In the genomic region with DNA sequence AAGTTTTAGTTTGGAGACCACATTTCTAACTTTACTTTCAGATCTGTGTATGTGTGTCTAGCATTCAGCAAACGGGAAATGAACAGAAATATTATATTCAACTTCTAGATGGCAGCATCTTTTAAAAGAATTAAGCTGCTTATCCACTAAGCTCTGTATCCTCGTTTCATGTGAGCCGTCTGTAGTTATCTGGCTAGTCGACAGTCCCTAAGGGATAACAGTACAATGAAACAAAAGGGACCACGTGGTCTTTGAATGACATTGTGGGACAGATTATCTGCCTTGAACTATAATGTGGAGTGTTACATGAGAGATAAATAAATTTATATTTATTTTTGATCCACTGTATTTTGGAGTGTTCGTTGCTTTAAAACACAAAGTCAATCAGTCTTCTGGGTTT, we compare ENCODE assay signal across 25 cellular contexts. TPM values are rescaled to one million over a fixed set of nuclear protein-coding genes. Genes with fewer than 3 reads are reported as not detected.
"Had no signal": no experiment of that assay in that cellular context is flagged by ENCODE, and none has a peak within 500 bp of the region (broad histone marks: within the 10 kb centered on the region; RNA-seq: fewer than 3 reads in every experiment).

No MANE protein-coding gene starts in this region.

- H3K4me1 ChIP-seq: esophagus squamous epithelium, gastroesophageal sphincter, left ventricle myocardium inferior, lower lobe of right lung, pancreas, prostate gland, right lobe of liver, suprapubic skin, thyroid gland had no signal

- ATAC-seq: effector memory CD8-positive, alpha-beta T cell; gastroesophageal sphincter; left cardiac atrium; lower lobe of right lung; natural killer cell; pancreas; right lobe of liver; stimulated activated effector memory CD8-positive, alpha-beta T cell treated with anti-CD3 and anti-CD28 coated beads, Interleukin-12 subunit alpha, Interleukin-12 subunit beta, amount 100 ng/mL, for 72 hours; stimulated activated naive CD8-positive, alpha-beta T cell treated with anti-CD3 and anti-CD28 coated beads, Interleukin-15, Interleukin-2, amounts not matched to agents 100 U/mL and 50 U/mL, for 24 hours had no signal

- H3K4me3 ChIP-seq: esophagus squamous epithelium, gastroesophageal sphincter, left ventricle myocardium inferior, lower lobe of right lung, pancreas, prostate gland, right lobe of liver, suprapubic skin, thyroid gland had no signal

- H3K27me3 ChIP-seq: esophagus squamous epithelium, gastroesophageal sphincter, pancreas, suprapubic skin, thyroid gland had no signal

- H3K36me3 Mint-ChIP-seq: immature natural killer cell; natural killer cell; stimulated activated effector memory CD8-positive, alpha-beta T cell treated with anti-CD3 and anti-CD28 coated beads, Interleukin-12 subunit alpha, Interleukin-12 subunit beta, amount 100 ng/mL, for 72 hours; type B pancreatic cell had no signal

- H3K9me3 ChIP-seq: pancreas, prostate gland, right lobe of liver, thyroid gland had no signal

- H3K4me3 Mint-ChIP-seq: dendritic cell treated with granulocyte-macrophage colony-stimulating factor and Interleukin-4, amounts not matched to agents 40 ng/mL and 50 ng/mL, for 4 days; effector memory CD8-positive, alpha-beta T cell; immature natural killer cell; memory B cell; mesothelial cell of epicardium; natural killer cell; neural crest cell; stimulated activated effector memory CD8-positive, alpha-beta T cell treated with anti-CD3 and anti-CD28 coated beads, Interleukin-12 subunit alpha, Interleukin-12 subunit beta, amount 100 ng/mL, for 72 hours; type B pancreatic cell had no signal

- H3K36me3 ChIP-seq: esophagus squamous epithelium, gastroesophageal sphincter, left ventricle myocardium inferior, lower lobe of right lung, pancreas, prostate gland, right lobe of liver, suprapubic skin, thyroid gland had no signal

- H3K27ac Mint-ChIP-seq: dendritic cell treated with granulocyte-macrophage colony-stimulating factor and Interleukin-4, amounts not matched to agents 40 ng/mL and 50 ng/mL, for 4 days; effector memory CD8-positive, alpha-beta T cell; immature natural killer cell; memory B cell; mesothelial cell of epicardium; natural killer cell; stimulated activated effector memory CD8-positive, alpha-beta T cell treated with anti-CD3 and anti-CD28 coated beads, Interleukin-12 subunit alpha, Interleukin-12 subunit beta, amount 100 ng/mL, for 72 hours; type B pancreatic cell had no signal

- H3K4me1 Mint-ChIP-seq: immature natural killer cell; memory B cell; natural killer cell; neural crest cell; stimulated activated effector memory CD8-positive, alpha-beta T cell treated with anti-CD3 and anti-CD28 coated beads, Interleukin-12 subunit alpha, Interleukin-12 subunit beta, amount 100 ng/mL, for 72 hours had no signal

- H3K27ac ChIP-seq: esophagus squamous epithelium, gastroesophageal sphincter, left ventricle myocardium inferior, lower lobe of right lung, pancreas, prostate gland, right lobe of liver, suprapubic skin, thyroid gland had no signal

- DNase-seq: effector memory CD8-positive, alpha-beta T cell; esophagus squamous epithelium; foreskin fibroblast; immature natural killer cell; kidney; left cardiac atrium; left ventricle myocardium inferior; lower lobe of right lung; natural killer cell; occipital lobe; pancreas; right lobe of liver; stimulated activated CD4-positive, alpha-beta T cell treated with anti-CD3 and anti-CD28 coated beads, Interleukin-4, amount 100 ng/mL, for 1 hour; stimulated activated CD8-positive, alpha-beta memory T cell treated with anti-CD3 and anti-CD28 coated beads, Interleukin-4, amount 100 ng/mL, for 48 hours; stimulated activated naive CD8-positive, alpha-beta T cell treated with anti-CD3 and anti-CD28 coated beads, Interleukin-15, Interleukin-2, amounts not matched to agents 100 U/mL and 50 U/mL, for 24 hours; thyroid gland had no signal

- H3K27me3 Mint-ChIP-seq: dendritic cell treated with granulocyte-macrophage colony-stimulating factor and Interleukin-4, amounts not matched to agents 40 ng/mL and 50 ng/mL, for 4 days; type B pancreatic cell had no signal

RNA-seq across cellular contexts. Expression of a gene that starts 35.8 kb away (rescaled TPM):
- total RNA-seq: left ventricle myocardium inferior, natural killer cell had no signal
- polyA plus RNA-seq: immature natural killer cell had no signal
